Comparison of ENCODE assay signal across 8 cellular contexts in genomic region chr6:11537229-11538048, GRCh38. TPM values are rescaled to one million over a fixed set of nuclear protein-coding genes. Genes with fewer than 3 reads are reported as not detected.
A peak's percentile ranks its signal among the peaks of the same experiment; 100 is the strongest.
DNase-seq lines count a peak whose midpoint lies in the region; ATAC-seq and TF ChIP-seq lines count a peak whose summit lies in the region.

TSS of gene TMEM170B (plus strand) at chr6:11537749. CDS start at chr6:11538278, 529 bp downstream.

- peak in 1 of 2 donors; percentile 73 for TF ChIP-seq POLR2A in thyroid gland (IDR thresholded peaks at IDR 0.05)

- H3K27me3 ChIP-seq in parathyroid adenoma (ENCODE audit: control insufficient read depth, insufficient read depth, low read length) (no peaks in the 10 kb centered on the region), thyroid gland (no peaks in the 10 kb centered on the region)

- peak within 1 kb of the TSS; percentile 92 for H3K4me2 ChIP-seq in parathyroid adenoma (ENCODE audit: low read length)

- H3K79me2 ChIP-seq in parathyroid adenoma = no peaks in the 10 kb centered on the region

- H3K9me3 ChIP-seq in parathyroid adenoma (ENCODE audit: control insufficient read depth, low read length) (no peaks in the 10 kb centered on the region), thyroid gland (no peaks in the 10 kb centered on the region)

- H3K4me1 ChIP-seq in parathyroid adenoma (no peaks in the 10 kb centered on the region), thyroid gland (peaks cover 7 to 13% of the 10 kb centered on the region in 2 donors)

- H2AFZ ChIP-seq in parathyroid adenoma = peak within 1 kb of the TSS; percentile 95

- peaks cover 14% of the 10 kb centered on the region for H3K4me1 Mint-ChIP-seq in activated naive CD8-positive, alpha-beta T cell treated with anti-CD3 and anti-CD28 coated beads for 36 hours

- H3K27me3 Mint-ChIP-seq in activated naive CD8-positive, alpha-beta T cell treated with anti-CD3 and anti-CD28 coated beads for 36 hours = peaks cover 20% of the 10 kb centered on the region

- peak within 1 kb of the TSS; percentile 56 for H3K27ac Mint-ChIP-seq in activated naive CD8-positive, alpha-beta T cell treated with anti-CD3 and anti-CD28 coated beads for 36 hours

- H3K9ac ChIP-seq in parathyroid adenoma = peak within 1 kb of the TSS; percentile 55

- WGBS in thyroid gland, 2 donors = 0 to 1% methylated on average over 9 to 47 of the region's 110 CpGs

- intact Hi-C loops in Right ventricle myocardium inferior (cut with DNase I) (no loop called here), thyroid gland (cut with DNase I) (no loop called here)

- peak within 1 kb of the TSS; percentile 81 for H3K4me3 Mint-ChIP-seq in activated naive CD8-positive, alpha-beta T cell treated with anti-CD3 and anti-CD28 coated beads for 36 hours

- H3K27ac ChIP-seq in parathyroid adenoma (peak within 1 kb of the TSS; percentile 82), thyroid gland (peak within 1 kb of the TSS in 2 of 3 donors; percentile 70)

- no peak for TF ChIP-seq CTCF in GM12864 (IDR thresholded peaks at IDR 0.05; ENCODE audit: low read depth, low read length, missing control alignments)
- no peak for TF ChIP-seq CTCF in parathyroid adenoma (IDR thresholded peaks at IDR 0.05)
- TF ChIP-seq CTCF in thyroid gland (IDR thresholded peaks at IDR 0.05) = no peak

- H3K9me3 Mint-ChIP-seq in activated naive CD8-positive, alpha-beta T cell treated with anti-CD3 and anti-CD28 coated beads for 36 hours = no peaks in the 10 kb centered on the region

- H3K36me3 Mint-ChIP-seq in activated naive CD8-positive, alpha-beta T cell treated with anti-CD3 and anti-CD28 coated beads for 36 hours = no peaks in the 10 kb centered on the region

- peak; percentile 78 for DNase-seq in GM12864 (ENCODE audit: low read depth)
- DNase-seq in NCI-H1105 (lab: John Stamatoyannopoulos, UW) = peak; percentile 97
- peak; percentile 88 for DNase-seq in SKM-1 (lab: John Stamatoyannopoulos, UW; ENCODE audit: unreplicated experiment)
- DNase-seq in activated naive CD8-positive, alpha-beta T cell treated with anti-CD3 and anti-CD28 coated beads for 36 hours = peak; percentile 96
- peak; percentile 97 for DNase-seq in Right ventricle myocardium inferior (ENCODE audit: missing footprints)
- peak; percentile 94 to 95 for DNase-seq in thyroid gland

- H3K4me3 ChIP-seq in GM12864 (ENCODE audit: low read depth, low read length) (peak within 1 kb of the TSS; percentile 75), parathyroid adenoma (ENCODE audit: low read depth, low read length) (peak within 1 kb of the TSS; percentile 83), thyroid gland (replicated peaks in 1 of 3) (peak within 1 kb of the TSS; percentile 75 to 95 (median 91))

- H3K36me3 ChIP-seq in parathyroid adenoma (ENCODE audit: control insufficient read depth, insufficient read depth, low read length) (no peaks in the 10 kb centered on the region), thyroid gland (no peaks in the 10 kb centered on the region)

- peak; percentile 96 for ATAC-seq in HG02678 (IDR thresholded peaks at IDR 0.05; ENCODE audit: unreplicated experiment)
- peak; percentile 99 for ATAC-seq in Right ventricle myocardium inferior

RNA-seq across cellular contexts. Expression of gene TMEM170B, which starts in this region (rescaled TPM):
- 1 to 10 TPM; 2.0 to 2.2 TPM for total RNA-seq in activated naive CD8-positive, alpha-beta T cell treated with anti-CD3 and anti-CD28 coated beads for 36 hours
- 4.8 TPM for total RNA-seq in Right ventricle myocardium inferior
- total RNA-seq in thyroid gland = 10 to 100 TPM in 1 of 4 donors, 1 to 10 TPM in 3; 6.6 to 12.7 (median 7.7) TPM

Comparison
In these comparisons a context has a peak if more than half of its experiments do, and no peak if none do; other contexts are left out.
1. Peak in every context shown above with its lines: DNase-seq, ATAC-seq, H3K4me3 ChIP-seq and H3K27ac ChIP-seq.